Comparison of ENCODE assay signal across 8 cellular contexts in genomic region chr3:195988764-195989163, GRCh38.
DNase-seq lines count a peak whose midpoint lies in the region; ATAC-seq and TF ChIP-seq lines count a peak whose summit lies in the region.
"Not testable (repeated sequence)": the region's sequence is repeated elsewhere in the genome, so short reads cannot be mapped to it uniquely, and the experiment has no call there.

No MANE protein-coding gene starts in this region.

- H3K4me1 Mint-ChIP-seq in H9; activated T-cell treated with anti-CD3 and anti-CD28 coated beads, Interleukin-2, amount 50 U/mL, for 24 hours (ENCODE audit: low read depth); mesothelial cell of epicardium: not testable (repeated sequence)
- peaks cover 11% of the 10 kb centered on the region for H3K4me1 Mint-ChIP-seq in brain

- BruUV-seq in Panc1 (replicated peaks; lab: Mats Ljungman, UMichigan): not testable (repeated sequence)

- peaks cover 12% of the 10 kb centered on the region for H3K27me3 Mint-ChIP-seq in H9 (ENCODE audit: low read depth)
- not testable (repeated sequence) for H3K27me3 Mint-ChIP-seq in activated T-cell treated with anti-CD3 and anti-CD28 coated beads, Interleukin-2, amount 50 U/mL, for 24 hours; brain; mesothelial cell of epicardium (ENCODE audit: low read depth)

- H3K4me3 ChIP-seq in AG09309 (ENCODE audit: control insufficient read depth, low read depth, low read length) (peak overlapping the region; percentile 3), Panc1 (ENCODE audit: low read depth in 2 of 2, low read length in 2 of 2) (peak overlapping the region; percentile 16 to 18; a peak in 1 of 4 replicates), fibroblast of pulmonary artery (replicated peaks; ENCODE audit: low read depth, low read length) (peak overlapping the region; percentile 19), psoas muscle (peak overlapping the region; percentile 42)

- WGBS in H9 (ENCODE audit: extremely low coverage, insufficient read length, low lambda C conversion rate): no CpG with 5 or more reads among the region's 7 CpGs
- 56 to 64% (median 64%) methylated on average over 7 of the region's 7 CpGs for WGBS in psoas muscle, 3 donors

- H4K8ac ChIP-seq in H9 (replicated peaks; ENCODE audit: insufficient read length, low read depth, low read length): not testable (repeated sequence)

- not testable (repeated sequence) for H4K20me1 ChIP-seq in H9 (ENCODE audit: control insufficient read depth, insufficient read depth, insufficient read length)

- not testable (repeated sequence) for H3K18ac ChIP-seq in H9 (ENCODE audit: insufficient read length, low read depth, low read length)

- not testable (repeated sequence) for H3K27ac ChIP-seq in H9 (ENCODE audit: insufficient read length, low read depth, low read length); Panc1 (ENCODE audit: low read length); psoas muscle

- H2BK120ac ChIP-seq in H9 (ENCODE audit: low read depth, low read length, poor library complexity, severe bottlenecking): not testable (repeated sequence)

- not testable (repeated sequence) for H3K79me2 ChIP-seq in H9 (ENCODE audit: insufficient read depth, low read length)

- not testable (repeated sequence) for H2AFZ ChIP-seq in H9 (ENCODE audit: low read length)

- H3K56ac ChIP-seq in H9 (ENCODE audit: insufficient read length, low read depth, low read length): not testable (repeated sequence)

- H3K4ac ChIP-seq in H9 (ENCODE audit: low read depth, low read length): not testable (repeated sequence)

- not testable (repeated sequence) for H3K4me2 ChIP-seq in H9 (ENCODE audit: insufficient read depth, insufficient read length, low read length)

- POLR2A ChIA-PET in Panc1 (lab: Charles Lee): not testable (repeated sequence)

- not testable (repeated sequence) for H3K9ac ChIP-seq in H9 (ENCODE audit: extremely low read depth, insufficient read length, low read length)

- not testable (repeated sequence) for H3K79me1 ChIP-seq in H9 (ENCODE audit: insufficient read depth, low read depth, low read length, poor library complexity, severe bottlenecking)

- ATAC-seq in Panc1, psoas muscle: not testable (repeated sequence)

- H2BK20ac ChIP-seq in H9 (ENCODE audit: low read depth, low read length, poor library complexity, severe bottlenecking): not testable (repeated sequence)

- not testable (repeated sequence) for TF ChIP-seq CTCF in AG09309 (IDR thresholded peaks at IDR 0.05; ENCODE audit: control insufficient read depth, insufficient read depth, low read depth, low read length, missing control alignments); H9 (conservative IDR thresholded peaks at IDR 0.05); Panc1 (IDR thresholded peaks at IDR 0.05); brain (conservative IDR thresholded peaks at IDR 0.05); fibroblast of pulmonary artery (IDR thresholded peaks at IDR 0.05; ENCODE audit: low read length, missing control alignments); mesothelial cell of epicardium (IDR thresholded peaks at IDR 0.05; ENCODE audit: unreplicated experiment); psoas muscle (IDR thresholded peaks at IDR 0.05)

- not testable (repeated sequence) for H3K23me2 ChIP-seq in H9 (ENCODE audit: insufficient read length, low read depth, low read length, poor library complexity, severe bottlenecking)

- not testable (repeated sequence) for H3K27ac Mint-ChIP-seq in H9; activated T-cell treated with anti-CD3 and anti-CD28 coated beads, Interleukin-2, amount 50 U/mL, for 24 hours; mesothelial cell of epicardium
- H3K27ac Mint-ChIP-seq in brain: peak overlapping the region in 1 of 5 experiments; percentile 59

- intact Hi-C loops in Panc1 (cut with micrococcal nuclease; ENCODE audit: unreplicated experiment); psoas muscle (cut with DNase I): not testable (repeated sequence)

- in situ Hi-C loops in Panc1 (cut with HindIII; ENCODE audit: low pct_unique_long_range_greater_than_20kb, low sequenced_read_pairs): not testable (repeated sequence)

- not testable (repeated sequence) for H3K9me3 Mint-ChIP-seq in H9; activated T-cell treated with anti-CD3 and anti-CD28 coated beads, Interleukin-2, amount 50 U/mL, for 24 hours; brain; mesothelial cell of epicardium

- H3K36me3 Mint-ChIP-seq in H9 (ENCODE audit: insufficient read depth in 1 of 3, low read depth in 3 of 3); activated T-cell treated with anti-CD3 and anti-CD28 coated beads, Interleukin-2, amount 50 U/mL, for 24 hours (ENCODE audit: low read depth); brain; mesothelial cell of epicardium: not testable (repeated sequence)

- CTCF ChIA-PET in Panc1 (lab: Charles Lee): not testable (repeated sequence)

- not testable (repeated sequence) for H3K14ac ChIP-seq in H9 (ENCODE audit: insufficient read depth, low read length)

- not testable (repeated sequence) for H3K9me3 ChIP-seq in H9 (ENCODE audit: control insufficient read depth, low read depth, low read length); Panc1 (ENCODE audit: control insufficient read depth, insufficient read depth, low read depth, low read length); psoas muscle

- H4K91ac ChIP-seq in H9 (ENCODE audit: insufficient read length, low read depth, low read length): not testable (repeated sequence)

- H2BK15ac ChIP-seq in H9 (ENCODE audit: low read depth, low read length): not testable (repeated sequence)

- not testable (repeated sequence) for H4K5ac ChIP-seq in H9 (ENCODE audit: insufficient read length, low read depth, low read length)

- peak overlapping the region; percentile 46 to 71 for H3K4me3 Mint-ChIP-seq in H9
- H3K4me3 Mint-ChIP-seq in activated T-cell treated with anti-CD3 and anti-CD28 coated beads, Interleukin-2, amount 50 U/mL, for 24 hours: peak overlapping the region; percentile 60
- H3K4me3 Mint-ChIP-seq in brain: peak overlapping the region; percentile 73 to 84 (median 81)
- peak overlapping the region; percentile 55 for H3K4me3 Mint-ChIP-seq in mesothelial cell of epicardium

- H2BK12ac ChIP-seq in H9 (ENCODE audit: insufficient read length, low read depth, low read length): not testable (repeated sequence)

- not testable (repeated sequence) for H3K23ac ChIP-seq in H9 (ENCODE audit: insufficient read length, low read depth, low read length)

- DNase-seq in AG09309 (ENCODE audit: low read depth); H9; Panc1 (ENCODE audit: low read depth, low spot score); activated T-cell treated with anti-CD3 and anti-CD28 coated beads, Interleukin-2, amount 50 U/mL, for 24 hours; fibroblast of pulmonary artery (ENCODE audit: low read depth); mesothelial cell of epicardium (ENCODE audit: low spot score in 2 of 2, unreplicated experiment in 2 of 2); psoas muscle: not testable (repeated sequence)

- not testable (repeated sequence) for H2BK5ac ChIP-seq in H9 (ENCODE audit: insufficient read length, low read length)

- H3K36me3 ChIP-seq in Panc1 (ENCODE audit: control insufficient read depth, insufficient read depth, low read length); psoas muscle (ENCODE audit: insufficient read depth in 1 of 2, low read depth in 1 of 2): not testable (repeated sequence)

- H2AK5ac ChIP-seq in H9 (ENCODE audit: insufficient read length, low read length): not testable (repeated sequence)

- not testable (repeated sequence) for H3K4me1 ChIP-seq in H9 (ENCODE audit: insufficient read depth, low read length); Panc1 (ENCODE audit: control insufficient read depth, insufficient read depth, low read length); psoas muscle

- H3K27me3 ChIP-seq in H9 (ENCODE audit: insufficient read depth, low read length); Panc1 (ENCODE audit: control insufficient read depth, insufficient read depth, low read length); psoas muscle (ENCODE audit: insufficient read depth in 3 of 3, low read length in 2 of 3): not testable (repeated sequence)

- not testable (repeated sequence) for H3T11ph ChIP-seq in H9 (ENCODE audit: low read length)
